ENCODE assay signal across 7 cellular contexts in genomic region chr16:1990336-1991134, GRCh38. TPM values are rescaled to one million over a fixed set of nuclear protein-coding genes. Genes with fewer than 3 reads are reported as not detected.
DNase-seq lines count a peak whose midpoint lies in the region; ATAC-seq, FAIRE-seq and TF ChIP-seq lines count a peak whose summit lies in the region.

No MANE protein-coding gene starts in this region.

- H3K36me3 ChIP-seq in adipocyte (ENCODE audit: control insufficient read depth, insufficient read depth, low read length, severe bottlenecking): peaks cover 16% of the 10 kb centered on the region

- H3K9ac ChIP-seq in adipocyte (ENCODE audit: low read length): no peak overlapping the region

- TF ChIP-seq POLR2A in GM12891 (IDR thresholded peaks at IDR 0.05; ENCODE audit: low read depth, low read length): no peak

- intact Hi-C loops in posterior vena cava (cut with DNase I): no loop called here

- H3K4me1 ChIP-seq in adipocyte (ENCODE audit: control insufficient read depth, insufficient read depth, low read length) (peaks cover 10% of the 10 kb centered on the region), mononuclear cell (ENCODE audit: insufficient read depth, low read length) (peaks cover 21% of the 10 kb centered on the region)

- H3K9me3 ChIP-seq in adipocyte (ENCODE audit: control insufficient read depth, low read length): no peaks in the 10 kb centered on the region
- no peaks in the 10 kb centered on the region for H3K9me3 ChIP-seq in mononuclear cell (ENCODE audit: low read depth, low read length)

- H3K27me3 ChIP-seq in adipocyte (replicated peaks; ENCODE audit: control insufficient read depth, insufficient read depth, low read length) (peaks cover 18% of the 10 kb centered on the region), mononuclear cell (ENCODE audit: insufficient read depth, low read length) (peaks cover 23% of the 10 kb centered on the region)

- FAIRE-seq in GM12891 (lab: Jason Lieb, UNC): peak; percentile 45

- H3K4me3 ChIP-seq in adipocyte (ENCODE audit: low read length): no peak overlapping the region
- H3K4me3 ChIP-seq in mononuclear cell (ENCODE audit: low read length): peak overlapping the region; percentile 18

- DNase-seq in GM12891 (ENCODE audit: insufficient read length, low spot score): no peak
- peak; percentile 41 for DNase-seq in LoVo (ENCODE audit: low spot score)
- peak; percentile 29 for DNase-seq in adipocyte (ENCODE audit: low read depth)
- DNase-seq in posterior vena cava (ENCODE audit: low spot score): no peak

- ATAC-seq in GM21529 (IDR thresholded peaks at IDR 0.05; ENCODE audit: unreplicated experiment) (no peak), GM21825 (IDR thresholded peaks at IDR 0.05; ENCODE audit: unreplicated experiment) (no peak)

TF ChIP-seq in GM12891, 5 proteins besides CTCF, POLR2A, EP300 and RAD21:
- TF ChIP-seq POLR2AphosphoS5 (IDR thresholded peaks at IDR 0.05; ENCODE audit: low read depth, low read length) (no peak), POU2F2 (IDR thresholded peaks at IDR 0.05; ENCODE audit: low read depth, low read length) (no peak), PAX5 (IDR thresholded peaks at IDR 0.05; ENCODE audit: insufficient read depth, low read length, severe bottlenecking) (no peak), TAF1 (IDR thresholded peaks at IDR 0.05; ENCODE audit: low read depth, low read length) (no peak), SPI1 (IDR thresholded peaks at IDR 0.05; ENCODE audit: low read depth, low read length) (no peak)

RNA-seq across cellular contexts. Expression of gene SYNGR3, which starts 0.8 kb away (rescaled TPM):
- polyA plus RNA-seq in GM12891 (2012; ENCODE audit: low read depth, missing spikeins): 3.4 TPM
- 2.9 TPM for total RNA-seq in mononuclear cell
- total RNA-seq in posterior vena cava: under 1 TPM; 0.33 to 0.83 TPM

RNA-seq across cellular contexts. Expression of gene GFER, which starts 6.5 kb away (rescaled TPM):
- 32.2 TPM for polyA plus RNA-seq in GM12891 (2012; ENCODE audit: low read depth, missing spikeins)
- 9.0 TPM for total RNA-seq in mononuclear cell
- total RNA-seq in posterior vena cava: 10 to 100 TPM; 15.1 to 16.2 TPM

RNA-seq across cellular contexts. Expression of gene NOXO1, which starts 9.3 kb away (rescaled TPM):
- 0.12 TPM for polyA plus RNA-seq in GM12891 (2012; ENCODE audit: low read depth, missing spikeins)
- not detected for total RNA-seq in mononuclear cell
- not detected for total RNA-seq in posterior vena cava

RNA-seq across cellular contexts. Expression of gene TBL3, which starts 18.7 kb away (rescaled TPM):
- 28.8 TPM for polyA plus RNA-seq in GM12891 (2012; ENCODE audit: low read depth, missing spikeins)
- 6.4 TPM for total RNA-seq in mononuclear cell
- total RNA-seq in posterior vena cava: 10 to 100 TPM; 17.6 to 20.1 TPM

RNA-seq across cellular contexts. Expression of gene ZNF598, which starts 19.1 kb away (rescaled TPM):
- 25.4 TPM for polyA plus RNA-seq in GM12891 (2012; ENCODE audit: low read depth, missing spikeins)
- total RNA-seq in mononuclear cell (18.6 TPM), posterior vena cava (10 to 100 TPM; 29.4 to 38.7 TPM)

Comparison
In these comparisons a context has a peak if more than half of its experiments do, and no peak if none do; other contexts are left out.
1. DNase-seq: peak in LoVo (single experiment) and adipocyte (single experiment); none in GM12891 (single experiment) and posterior vena cava (single experiment).